In the genomic region with DNA sequence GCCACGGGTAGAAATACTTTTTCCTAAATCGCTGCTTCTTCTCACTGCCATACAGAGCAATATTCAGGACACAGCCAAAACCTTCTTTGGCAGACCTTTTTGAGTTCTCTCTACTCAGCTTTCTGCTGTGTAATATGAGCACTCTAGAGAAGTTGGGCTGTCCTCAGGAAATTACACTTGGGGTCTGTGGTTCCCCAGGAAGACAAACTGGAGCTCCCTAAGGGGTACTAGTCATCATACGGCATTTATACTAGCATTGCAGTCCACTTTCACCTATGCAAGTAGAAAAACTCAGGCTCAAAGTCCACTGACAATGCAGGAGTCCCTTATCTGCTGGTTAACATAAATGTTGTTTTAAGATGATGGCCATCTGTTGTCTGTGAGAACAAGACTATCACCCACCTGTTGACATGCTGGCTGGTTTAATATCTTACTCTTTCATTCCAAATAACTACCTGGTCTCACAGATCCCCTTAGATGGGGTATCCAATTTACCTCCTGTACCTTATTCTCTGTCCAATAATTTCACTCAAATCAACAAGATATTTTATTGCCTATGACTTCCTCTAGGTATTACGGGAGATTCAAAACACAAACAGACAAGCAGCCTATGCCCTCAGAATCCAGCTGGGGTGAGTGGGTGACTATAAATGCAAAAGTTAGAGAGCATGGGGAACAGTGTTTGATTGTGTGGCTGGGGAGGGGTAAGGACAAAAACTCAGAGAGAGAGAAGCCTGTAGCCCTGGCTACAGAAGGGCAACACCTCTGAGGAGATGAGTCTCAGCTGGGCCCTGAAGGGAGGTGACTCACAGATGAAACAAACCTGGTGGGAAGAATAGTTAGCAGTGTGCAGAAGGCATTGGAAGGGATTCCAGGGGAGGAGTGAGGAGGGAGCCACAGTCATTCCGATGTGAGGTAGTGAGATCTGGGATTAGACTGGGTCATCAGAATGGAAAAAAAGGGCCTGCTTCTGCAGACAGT, we compare ENCODE assay signal across 1 cellular context.
TF ChIP-seq lines count a peak whose summit lies in the region.

No MANE protein-coding gene starts in this region.

TF ChIP-seq in HepG2, 621 proteins besides CTCF, POLR2A, EP300 and RAD21:
- TF ChIP-seq HNF4A (CRISPR knock-in tag; IDR thresholded peaks at IDR 0.05) = peak; percentile 32; the same call in 1 of the 2 replicates
- no peak for TF ChIP-seq ZNF567 (CRISPR knock-in tag; IDR thresholded peaks at IDR 0.05; ENCODE audit: borderline replicate concordance)
TF ChIP-seq in HepG2: peak in this region for 1.
